ENCODE assay signal across 1 cellular context in the genomic region with DNA sequence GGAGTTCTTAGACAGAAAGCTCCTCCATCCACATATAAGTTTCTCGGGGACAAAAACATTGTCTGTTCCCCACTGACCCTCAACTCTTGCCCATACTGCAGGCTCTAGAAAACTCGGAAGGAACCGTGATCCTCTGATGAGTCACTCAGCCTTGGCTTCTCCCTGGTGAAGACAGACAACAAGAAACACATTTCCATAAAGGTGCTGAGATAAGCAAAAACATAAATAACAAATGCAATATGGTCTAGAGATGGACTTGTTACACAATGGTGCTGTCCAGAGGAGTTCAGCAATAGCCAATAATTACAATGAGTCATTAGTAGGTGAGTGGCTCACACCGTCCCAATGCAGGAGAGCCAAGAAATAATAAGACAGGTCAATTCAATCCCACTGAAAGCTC.
A peak's percentile ranks its signal among the peaks of the same experiment; 100 is the strongest.
TF ChIP-seq lines count a peak whose summit lies in the region.

No MANE protein-coding gene starts in this region.

TF ChIP-seq in HCT116, 20 proteins besides CTCF, POLR2A, EP300 and RAD21 (continued from another document):
- TF ChIP-seq, protein P1, sequence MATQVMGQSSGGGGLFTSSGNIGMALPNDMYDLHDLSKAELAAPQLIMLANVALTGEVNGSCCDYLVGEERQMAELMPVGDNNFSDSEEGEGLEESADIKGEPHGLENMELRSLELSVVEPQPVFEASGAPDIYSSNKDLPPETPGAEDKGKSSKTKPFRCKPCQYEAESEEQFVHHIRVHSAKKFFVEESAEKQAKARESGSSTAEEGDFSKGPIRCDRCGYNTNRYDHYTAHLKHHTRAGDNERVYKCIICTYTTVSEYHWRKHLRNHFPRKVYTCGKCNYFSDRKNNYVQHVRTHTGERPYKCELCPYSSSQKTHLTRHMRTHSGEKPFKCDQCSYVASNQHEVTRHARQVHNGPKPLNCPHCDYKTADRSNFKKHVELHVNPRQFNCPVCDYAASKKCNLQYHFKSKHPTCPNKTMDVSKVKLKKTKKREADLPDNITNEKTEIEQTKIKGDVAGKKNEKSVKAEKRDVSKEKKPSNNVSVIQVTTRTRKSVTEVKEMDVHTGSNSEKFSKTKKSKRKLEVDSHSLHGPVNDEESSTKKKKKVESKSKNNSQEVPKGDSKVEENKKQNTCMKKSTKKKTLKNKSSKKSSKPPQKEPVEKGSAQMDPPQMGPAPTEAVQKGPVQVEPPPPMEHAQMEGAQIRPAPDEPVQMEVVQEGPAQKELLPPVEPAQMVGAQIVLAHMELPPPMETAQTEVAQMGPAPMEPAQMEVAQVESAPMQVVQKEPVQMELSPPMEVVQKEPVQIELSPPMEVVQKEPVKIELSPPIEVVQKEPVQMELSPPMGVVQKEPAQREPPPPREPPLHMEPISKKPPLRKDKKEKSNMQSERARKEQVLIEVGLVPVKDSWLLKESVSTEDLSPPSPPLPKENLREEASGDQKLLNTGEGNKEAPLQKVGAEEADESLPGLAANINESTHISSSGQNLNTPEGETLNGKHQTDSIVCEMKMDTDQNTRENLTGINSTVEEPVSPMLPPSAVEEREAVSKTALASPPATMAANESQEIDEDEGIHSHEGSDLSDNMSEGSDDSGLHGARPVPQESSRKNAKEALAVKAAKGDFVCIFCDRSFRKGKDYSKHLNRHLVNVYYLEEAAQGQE (IDR thresholded peaks at IDR 0.05; ENCODE audit: low read depth), result no peak; the same call in 1 of the 2 replicates
- TF ChIP-seq FOSL1 (IDR thresholded peaks at IDR 0.05; ENCODE audit: low read depth) (peak; percentile 42; the same call in 1 of the 2 replicates), EZH2 (IDR thresholded peaks at IDR 0.05) (no peak), ZFX (IDR thresholded peaks at IDR 0.05) (no peak), CBX3 (IDR thresholded peaks at IDR 0.05; ENCODE audit: low read depth) (no peak), YY1 (IDR thresholded peaks at IDR 0.05; ENCODE audit: extremely low read depth, insufficient replicate concordance, low read depth, low read length) (no peak), ELF1 (IDR thresholded peaks at IDR 0.05; ENCODE audit: borderline replicate concordance, low read depth) (no peak), POLR2AphosphoS5 (IDR thresholded peaks at IDR 0.05; ENCODE audit: low read depth, low read length) (no peak), TCF7L2 (IDR thresholded peaks at IDR 0.05; ENCODE audit: borderline replicate concordance, extremely low read depth, insufficient read depth, insufficient read length) (no peak), SP1 (IDR thresholded peaks at IDR 0.05; ENCODE audit: low read depth) (no peak; the same call in 1 of the 2 replicates), JUND (IDR thresholded peaks at IDR 0.05) (peak; percentile 51; the same call in 1 of the 2 replicates), CEBPB (IDR thresholded peaks at IDR 0.05; ENCODE audit: low read depth) (peak; percentile 54)
- TF ChIP-seq, protein P2, sequence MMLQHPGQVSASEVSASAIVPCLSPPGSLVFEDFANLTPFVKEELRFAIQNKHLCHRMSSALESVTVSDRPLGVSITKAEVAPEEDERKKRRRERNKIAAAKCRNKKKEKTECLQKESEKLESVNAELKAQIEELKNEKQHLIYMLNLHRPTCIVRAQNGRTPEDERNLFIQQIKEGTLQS (IDR thresholded peaks at IDR 0.05), result no peak
- TF ChIP-seq, protein P3, sequence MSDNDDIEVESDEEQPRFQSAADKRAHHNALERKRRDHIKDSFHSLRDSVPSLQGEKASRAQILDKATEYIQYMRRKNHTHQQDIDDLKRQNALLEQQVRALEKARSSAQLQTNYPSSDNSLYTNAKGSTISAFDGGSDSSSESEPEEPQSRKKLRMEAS (IDR thresholded peaks at IDR 0.05), result no peak
